Comparison of ENCODE assay signal across 27 cellular contexts in genomic region chr7:19030280-19030679, GRCh38.
DNase-seq lines count a peak whose midpoint lies in the region; ATAC-seq and TF ChIP-seq lines count a peak whose summit lies in the region.
"Had no signal": no experiment of that assay in that cellular context is flagged by ENCODE, and none has a peak within 500 bp of the region (broad histone marks: within the 10 kb centered on the region; RNA-seq: fewer than 3 reads in every experiment).

No MANE protein-coding gene starts in this region.

- no peaks in the 10 kb centered on the region for H3K36me3 ChIP-seq in subcutaneous abdominal adipose tissue (ENCODE audit: control insufficient read depth in 5 of 5, insufficient read depth in 5 of 5, low read length in 5 of 5)
- H3K36me3 ChIP-seq: left lung, right lobe of liver, SJSA1, tibial nerve had no signal

- TF ChIP-seq CTCF in fibroblast of villous mesenchyme (IDR thresholded peaks at IDR 0.05; ENCODE audit: insufficient read depth, low read depth, low read length), result no peak

- peak overlapping the region; percentile 45 for H3K27ac ChIP-seq in subcutaneous abdominal adipose tissue (ENCODE audit: low read depth, low read length)
- H3K27ac ChIP-seq: dorsolateral prefrontal cortex, left lung, right lobe of liver, SJSA1, tibial nerve had no signal

- no peaks in the 10 kb centered on the region for H3K27me3 ChIP-seq in subcutaneous abdominal adipose tissue (ENCODE audit: control insufficient read depth in 5 of 5, insufficient read depth in 4 of 5, low read length in 5 of 5)
- H3K27me3 ChIP-seq: dorsolateral prefrontal cortex, left lung, right lobe of liver, SJSA1, tibial nerve had no signal

- no peak overlapping the region for H3K27ac Mint-ChIP-seq in activated naive CD4-positive, alpha-beta T cell treated with anti-CD3 and anti-CD28 coated beads, Interleukin-2, amount 50 U/mL, for 72 hours
- H3K27ac Mint-ChIP-seq: activated CD4-positive, alpha-beta T cell treated with anti-CD3 and anti-CD28 coated beads for 36 hours; activated naive CD4-positive, alpha-beta T cell treated with anti-CD3 and anti-CD28 coated beads, Interleukin-2, amount 10 ng/mL, durations not matched to agents 7 days and 5 days; H9; nephron; T-helper 1 cell treated with Interleukin-12 subunit alpha and Interleukin-12 subunit beta and Interleukin-4 antibody, amounts not matched to agents 30 μg/mL and 1 μg/mL, for 36 hours had no signal

- ATAC-seq in SK-N-SH treated with all-trans-retinoic acid at 6 μM for 48 hours, result peak; percentile 45
- no peak for ATAC-seq in activated naive CD4-positive, alpha-beta T cell treated with anti-CD3 and anti-CD28 coated beads, Interleukin-2, amount 50 U/mL, for 72 hours
- ATAC-seq: activated CD4-positive, alpha-beta T cell treated with anti-CD3 and anti-CD28 coated beads for 36 hours; HepG2; left lung; right lobe of liver; stimulated activated naive CD8-positive, alpha-beta T cell treated with anti-CD3 and anti-CD28 coated beads, Interleukin-15, Interleukin-2, amounts not matched to agents 100 U/mL and 50 U/mL, for 24 hours had no signal

- DNase-seq in GM04504 (ENCODE audit: low read depth) (peak; percentile 52), fibroblast of villous mesenchyme (ENCODE audit: low read depth) (peak; percentile 6), NCI-H69 (lab: John Stamatoyannopoulos, UW) (no peak), kidney tubule cell (ENCODE audit: low spot score) (no peak)
- no peak for DNase-seq in activated naive CD4-positive, alpha-beta T cell treated with anti-CD3 and anti-CD28 coated beads, Interleukin-2, amount 50 U/mL, for 72 hours (ENCODE audit: low spot score in 2 of 2)
- DNase-seq: activated CD4-positive, alpha-beta T cell treated with anti-CD3 and anti-CD28 coated beads for 36 hours; activated naive CD4-positive, alpha-beta T cell treated with anti-CD3 and anti-CD28 coated beads, Interleukin-2, amount 10 ng/mL, durations not matched to agents 7 days and 5 days; activated T-cell treated with anti-CD3 and anti-CD28 coated beads, Interleukin-2, amount 50 U/mL, for 48 hours; aorta; DMS153; dorsolateral prefrontal cortex; foreskin melanocyte; H9; left lung; midbrain; NCI-H1092 treated with DMSO at 0.1 percent for 48 hours; NCI-H187 treated with DMSO at 0.1 percent for 48 hours; NCI-H526; right lobe of liver; stimulated activated naive CD8-positive, alpha-beta T cell treated with anti-CD3 and anti-CD28 coated beads, Interleukin-15, Interleukin-2, amounts not matched to agents 100 U/mL and 50 U/mL, for 24 hours had no signal

- no peaks in the 10 kb centered on the region for H3K4me1 ChIP-seq in subcutaneous abdominal adipose tissue (ENCODE audit: control insufficient read depth in 5 of 5, insufficient read depth in 5 of 5, low read length in 5 of 5)
- H3K4me1 ChIP-seq: left lung, right lobe of liver, SJSA1, tibial nerve had no signal

- no peaks in the 10 kb centered on the region for H3K36me3 Mint-ChIP-seq in activated naive CD4-positive, alpha-beta T cell treated with anti-CD3 and anti-CD28 coated beads, Interleukin-2, amount 50 U/mL, for 72 hours
- H3K36me3 Mint-ChIP-seq: activated naive CD4-positive, alpha-beta T cell treated with anti-CD3 and anti-CD28 coated beads, Interleukin-2, amount 10 ng/mL, durations not matched to agents 7 days and 5 days had no signal

- no peak overlapping the region for H3K4me3 ChIP-seq in fibroblast of villous mesenchyme (ENCODE audit: low read depth, low read length)
- H3K4me3 ChIP-seq in subcutaneous abdominal adipose tissue (ENCODE audit: low read depth in 1 of 5, low read length in 5 of 5), result no peak overlapping the region
- H3K4me3 ChIP-seq: dorsolateral prefrontal cortex, left lung, right lobe of liver, SJSA1, tibial nerve had no signal

- H3K9me3 Mint-ChIP-seq in activated naive CD4-positive, alpha-beta T cell treated with anti-CD3 and anti-CD28 coated beads, Interleukin-2, amount 50 U/mL, for 72 hours, result peaks cover 3 to 6% of the 10 kb centered on the region in 2 donors

- H3K9me3 ChIP-seq in subcutaneous abdominal adipose tissue (ENCODE audit: control insufficient read depth in 5 of 5, low read length in 5 of 5), result peaks cover 0 to 6% (median 2%) of the 10 kb centered on the region in 5 donors
- H3K9me3 ChIP-seq: right lobe of liver, SJSA1 had no signal

- no peak overlapping the region for H3K9ac ChIP-seq in subcutaneous abdominal adipose tissue (ENCODE audit: low read length in 5 of 5)

TF ChIP-seq in SK-N-SH treated with all-trans-retinoic acid at 6 μM for 48 hours, 23 proteins besides CTCF, POLR2A, EP300 and RAD21:
- TF ChIP-seq ISL1 (CRISPR knock-in tag; IDR thresholded peaks at IDR 0.05) (no peak), RARB (CRISPR knock-in tag; IDR thresholded peaks at IDR 0.05) (no peak), TCF4 (CRISPR knock-in tag; IDR thresholded peaks at IDR 0.05; ENCODE audit: borderline replicate concordance) (no peak), ZC3H10 (CRISPR knock-in tag; IDR thresholded peaks at IDR 0.05) (no peak), ZFP3 (CRISPR knock-in tag; IDR thresholded peaks at IDR 0.05) (no peak), ZFP30 (CRISPR knock-in tag; IDR thresholded peaks at IDR 0.05) (no peak), BACH2 (CRISPR knock-in tag; IDR thresholded peaks at IDR 0.05; ENCODE audit: borderline replicate concordance) (no peak), POU6F1 (CRISPR knock-in tag; IDR thresholded peaks at IDR 0.05; ENCODE audit: borderline replicate concordance, low read depth) (no peak), TOX (CRISPR knock-in tag; IDR thresholded peaks at IDR 0.05; ENCODE audit: borderline replicate concordance) (no peak), CSDC2 (CRISPR knock-in tag; IDR thresholded peaks at IDR 0.05) (no peak), ZNF70 (CRISPR knock-in tag; IDR thresholded peaks at IDR 0.05) (no peak), GLIS3 (CRISPR knock-in tag; IDR thresholded peaks at IDR 0.05) (no peak), ZNF565 (CRISPR knock-in tag; conservative IDR thresholded peaks at IDR 0.05; ENCODE audit: low read depth) (no peak), PATZ1 (CRISPR knock-in tag; IDR thresholded peaks at IDR 0.05; ENCODE audit: borderline replicate concordance) (no peak), OSR1 (CRISPR knock-in tag; IDR thresholded peaks at IDR 0.05) (no peak), CSRNP3 (CRISPR knock-in tag; IDR thresholded peaks at IDR 0.05) (no peak), ESRRG (CRISPR knock-in tag; IDR thresholded peaks at IDR 0.05) (no peak)

Comparison
In these comparisons a context has a peak if more than half of its experiments do, and no peak if none do; other contexts are left out.
1. DNase-seq: peak in GM04504 (single experiment) and fibroblast of villous mesenchyme (single experiment); none in activated naive CD4-positive, alpha-beta T cell treated with anti-CD3 and anti-CD28 coated beads, Interleukin-2, amount 50 U/mL, for 72 hours (0 of 2), NCI-H69 (single experiment) and kidney tubule cell (single experiment).